ENCODE assay signal across 1 cellular context in the genomic region with DNA sequence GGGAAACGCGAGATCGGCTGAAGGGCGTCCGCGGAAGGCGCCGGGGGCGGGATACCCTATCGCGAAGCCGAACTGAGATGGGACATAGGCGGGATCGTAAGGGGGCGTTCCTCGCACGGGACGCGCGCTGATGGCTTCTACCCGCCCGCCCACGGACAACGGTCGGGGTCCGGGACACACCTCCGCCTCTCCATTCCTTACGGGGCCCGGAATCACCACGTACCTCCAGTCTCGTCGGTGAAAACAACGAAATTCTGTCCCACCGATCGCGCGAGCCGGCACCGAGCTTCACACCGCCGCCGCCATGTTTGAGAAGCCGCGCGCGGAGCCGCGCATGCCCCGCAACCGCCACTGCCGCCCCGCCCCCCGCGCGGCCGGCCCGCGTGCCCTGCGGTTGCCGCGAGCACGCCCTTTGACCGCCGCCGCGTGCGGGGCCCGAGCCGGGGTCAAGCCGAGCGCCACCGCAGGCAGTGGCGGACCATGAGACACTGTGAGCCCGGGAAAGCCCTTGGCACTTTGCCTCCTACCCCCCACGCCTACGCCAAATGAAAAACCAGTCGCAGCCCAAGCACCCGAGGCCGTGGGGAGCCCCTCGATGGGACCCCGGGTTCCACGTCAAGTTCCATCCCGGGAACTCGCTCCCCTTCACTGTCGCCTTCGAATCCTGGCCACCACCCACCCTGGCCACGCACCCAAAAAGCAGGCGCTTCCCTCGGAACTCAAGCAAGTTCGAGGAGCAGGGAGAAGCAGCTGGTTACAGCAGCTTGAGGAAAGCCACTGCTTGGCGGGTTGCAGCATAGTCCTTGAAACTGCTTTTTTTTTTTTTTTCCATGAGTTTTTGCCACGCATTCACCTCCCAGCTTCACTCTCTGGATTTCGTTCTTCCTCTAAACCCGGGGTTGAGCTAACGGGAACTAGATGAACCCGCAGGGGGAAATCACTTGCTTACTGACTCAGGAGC.
TF ChIP-seq lines count a peak whose summit lies in the region.

TSS of gene SCML2 (minus strand) at position 320 of the 961 bp plus-strand sequence. CDS start 20,617 bp downstream, outside the sequence.

TF ChIP-seq in K562, 482 proteins besides CTCF, POLR2A, EP300 and RAD21 (continued from another document and continues in another):
- TF ChIP-seq POLR2AphosphoS5 (IDR thresholded peaks at IDR 0.05; ENCODE audit: control insufficient read depth, insufficient read depth, low read depth, low read length), result no peak
- no peak for TF ChIP-seq ARID4B (CRISPR knock-in tag; IDR thresholded peaks at IDR 0.05)
- TF ChIP-seq KDM5B (IDR thresholded peaks at IDR 0.05; ENCODE audit: insufficient replicate concordance, low read depth, low read length), result peak; percentile 71
- 0 out of 2 replicates have a peak, but pooled peaks have one; percentile 23 for TF ChIP-seq SOX6 (IDR thresholded peaks at IDR 0.05)
- no peak for TF ChIP-seq MTF1 (CRISPR knock-in tag; IDR thresholded peaks at IDR 0.05; ENCODE audit: borderline replicate concordance)
- TF ChIP-seq HEY1 (CRISPR knock-in tag; IDR thresholded peaks at IDR 0.05; ENCODE audit: borderline replicate concordance), result no peak
- TF ChIP-seq THAP7 (CRISPR knock-in tag; IDR thresholded peaks at IDR 0.05), result no peak
- TF ChIP-seq TRIM28 (IDR thresholded peaks at IDR 0.05), result no peak
- TF ChIP-seq, protein P1, sequence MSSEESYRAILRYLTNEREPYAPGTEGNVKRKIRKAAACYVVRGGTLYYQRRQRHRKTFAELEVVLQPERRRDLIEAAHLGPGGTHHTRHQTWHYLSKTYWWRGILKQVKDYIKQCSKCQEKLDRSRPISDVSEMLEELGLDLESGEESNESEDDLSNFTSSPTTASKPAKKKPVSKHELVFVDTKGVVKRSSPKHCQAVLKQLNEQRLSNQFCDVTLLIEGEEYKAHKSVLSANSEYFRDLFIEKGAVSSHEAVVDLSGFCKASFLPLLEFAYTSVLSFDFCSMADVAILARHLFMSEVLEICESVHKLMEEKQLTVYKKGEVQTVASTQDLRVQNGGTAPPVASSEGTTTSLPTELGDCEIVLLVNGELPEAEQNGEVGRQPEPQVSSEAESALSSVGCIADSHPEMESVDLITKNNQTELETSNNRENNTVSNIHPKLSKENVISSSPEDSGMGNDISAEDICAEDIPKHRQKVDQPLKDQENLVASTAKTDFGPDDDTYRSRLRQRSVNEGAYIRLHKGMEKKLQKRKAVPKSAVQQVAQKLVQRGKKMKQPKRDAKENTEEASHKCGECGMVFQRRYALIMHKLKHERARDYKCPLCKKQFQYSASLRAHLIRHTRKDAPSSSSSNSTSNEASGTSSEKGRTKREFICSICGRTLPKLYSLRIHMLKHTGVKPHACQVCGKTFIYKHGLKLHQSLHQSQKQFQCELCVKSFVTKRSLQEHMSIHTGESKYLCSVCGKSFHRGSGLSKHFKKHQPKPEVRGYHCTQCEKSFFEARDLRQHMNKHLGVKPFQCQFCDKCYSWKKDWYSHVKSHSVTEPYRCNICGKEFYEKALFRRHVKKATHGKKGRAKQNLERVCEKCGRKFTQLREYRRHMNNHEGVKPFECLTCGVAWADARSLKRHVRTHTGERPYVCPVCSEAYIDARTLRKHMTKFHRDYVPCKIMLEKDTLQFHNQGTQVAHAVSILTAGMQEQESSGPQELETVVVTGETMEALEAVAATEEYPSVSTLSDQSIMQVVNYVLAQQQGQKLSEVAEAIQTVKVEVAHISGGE (CRISPR knock-in tag; IDR thresholded peaks at IDR 0.05), result no peak
- no peak for TF ChIP-seq EZH2 (IDR thresholded peaks at IDR 0.05; ENCODE audit: borderline replicate concordance, low read depth, low read length)
- TF ChIP-seq ATF1 (CRISPR knock-in tag; IDR thresholded peaks at IDR 0.05), result no peak
- TF ChIP-seq ATF1 (tag; IDR thresholded peaks at IDR 0.05), result no peak
- TF ChIP-seq HCFC1 (IDR thresholded peaks at IDR 0.05; ENCODE audit: low read depth, low read length), result peak; percentile 17; the same call in 1 of the 2 replicates
- TF ChIP-seq HMG20A (CRISPR knock-in tag; conservative IDR thresholded peaks at IDR 0.05), result no peak
- TF ChIP-seq E2F3 (CRISPR knock-in tag; IDR thresholded peaks at IDR 0.05), result no peak
- peak; percentile 93 for TF ChIP-seq HMGN3 (IDR thresholded peaks at IDR 0.05; ENCODE audit: borderline replicate concordance, extremely low read depth, insufficient read length, low read depth, low read length)
- peak; percentile 90; the same call in 1 of the 2 replicates for TF ChIP-seq ESRRA (IDR thresholded peaks at IDR 0.05; ENCODE audit: borderline replicate concordance, low read depth)
- TF ChIP-seq, protein P2, sequence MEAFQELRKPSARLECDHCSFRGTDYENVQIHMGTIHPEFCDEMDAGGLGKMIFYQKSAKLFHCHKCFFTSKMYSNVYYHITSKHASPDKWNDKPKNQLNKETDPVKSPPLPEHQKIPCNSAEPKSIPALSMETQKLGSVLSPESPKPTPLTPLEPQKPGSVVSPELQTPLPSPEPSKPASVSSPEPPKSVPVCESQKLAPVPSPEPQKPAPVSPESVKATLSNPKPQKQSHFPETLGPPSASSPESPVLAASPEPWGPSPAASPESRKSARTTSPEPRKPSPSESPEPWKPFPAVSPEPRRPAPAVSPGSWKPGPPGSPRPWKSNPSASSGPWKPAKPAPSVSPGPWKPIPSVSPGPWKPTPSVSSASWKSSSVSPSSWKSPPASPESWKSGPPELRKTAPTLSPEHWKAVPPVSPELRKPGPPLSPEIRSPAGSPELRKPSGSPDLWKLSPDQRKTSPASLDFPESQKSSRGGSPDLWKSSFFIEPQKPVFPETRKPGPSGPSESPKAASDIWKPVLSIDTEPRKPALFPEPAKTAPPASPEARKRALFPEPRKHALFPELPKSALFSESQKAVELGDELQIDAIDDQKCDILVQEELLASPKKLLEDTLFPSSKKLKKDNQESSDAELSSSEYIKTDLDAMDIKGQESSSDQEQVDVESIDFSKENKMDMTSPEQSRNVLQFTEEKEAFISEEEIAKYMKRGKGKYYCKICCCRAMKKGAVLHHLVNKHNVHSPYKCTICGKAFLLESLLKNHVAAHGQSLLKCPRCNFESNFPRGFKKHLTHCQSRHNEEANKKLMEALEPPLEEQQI (IDR thresholded peaks at IDR 0.05), result no peak
- no peak for TF ChIP-seq MYBL2 (IDR thresholded peaks at IDR 0.05; ENCODE audit: low read depth)
- TF ChIP-seq MYBL2 (CRISPR knock-in tag; IDR thresholded peaks at IDR 0.05; ENCODE audit: borderline replicate concordance), result no peak
- no peak for TF ChIP-seq ESRRB (CRISPR knock-in tag; IDR thresholded peaks at IDR 0.05; ENCODE audit: borderline replicate concordance)
- TF ChIP-seq NFYB (IDR thresholded peaks at IDR 0.05; ENCODE audit: extremely low read depth, insufficient read length), result no peak
- no peak for TF ChIP-seq STAT5B (CRISPR knock-in tag; IDR thresholded peaks at IDR 0.05)
- no peak for TF ChIP-seq ERF (CRISPR knock-in tag; IDR thresholded peaks at IDR 0.05)
- no peak for TF ChIP-seq AFF1 (IDR thresholded peaks at IDR 0.05; ENCODE audit: low read depth in 1 of 2, partially characterized antibody in 2 of 2)
- TF ChIP-seq, protein P3, sequence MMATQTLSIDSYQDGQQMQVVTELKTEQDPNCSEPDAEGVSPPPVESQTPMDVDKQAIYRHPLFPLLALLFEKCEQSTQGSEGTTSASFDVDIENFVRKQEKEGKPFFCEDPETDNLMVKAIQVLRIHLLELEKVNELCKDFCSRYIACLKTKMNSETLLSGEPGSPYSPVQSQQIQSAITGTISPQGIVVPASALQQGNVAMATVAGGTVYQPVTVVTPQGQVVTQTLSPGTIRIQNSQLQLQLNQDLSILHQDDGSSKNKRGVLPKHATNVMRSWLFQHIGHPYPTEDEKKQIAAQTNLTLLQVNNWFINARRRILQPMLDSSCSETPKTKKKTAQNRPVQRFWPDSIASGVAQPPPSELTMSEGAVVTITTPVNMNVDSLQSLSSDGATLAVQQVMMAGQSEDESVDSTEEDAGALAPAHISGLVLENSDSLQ (IDR thresholded peaks at IDR 0.05), result no peak
- TF ChIP-seq ZFPM2 (CRISPR knock-in tag; IDR thresholded peaks at IDR 0.05), result no peak
- TF ChIP-seq KDM1A (IDR thresholded peaks at IDR 0.05), result no peak
- TF ChIP-seq RFX1 (IDR thresholded peaks at IDR 0.05), result no peak
- TF ChIP-seq, protein P4, sequence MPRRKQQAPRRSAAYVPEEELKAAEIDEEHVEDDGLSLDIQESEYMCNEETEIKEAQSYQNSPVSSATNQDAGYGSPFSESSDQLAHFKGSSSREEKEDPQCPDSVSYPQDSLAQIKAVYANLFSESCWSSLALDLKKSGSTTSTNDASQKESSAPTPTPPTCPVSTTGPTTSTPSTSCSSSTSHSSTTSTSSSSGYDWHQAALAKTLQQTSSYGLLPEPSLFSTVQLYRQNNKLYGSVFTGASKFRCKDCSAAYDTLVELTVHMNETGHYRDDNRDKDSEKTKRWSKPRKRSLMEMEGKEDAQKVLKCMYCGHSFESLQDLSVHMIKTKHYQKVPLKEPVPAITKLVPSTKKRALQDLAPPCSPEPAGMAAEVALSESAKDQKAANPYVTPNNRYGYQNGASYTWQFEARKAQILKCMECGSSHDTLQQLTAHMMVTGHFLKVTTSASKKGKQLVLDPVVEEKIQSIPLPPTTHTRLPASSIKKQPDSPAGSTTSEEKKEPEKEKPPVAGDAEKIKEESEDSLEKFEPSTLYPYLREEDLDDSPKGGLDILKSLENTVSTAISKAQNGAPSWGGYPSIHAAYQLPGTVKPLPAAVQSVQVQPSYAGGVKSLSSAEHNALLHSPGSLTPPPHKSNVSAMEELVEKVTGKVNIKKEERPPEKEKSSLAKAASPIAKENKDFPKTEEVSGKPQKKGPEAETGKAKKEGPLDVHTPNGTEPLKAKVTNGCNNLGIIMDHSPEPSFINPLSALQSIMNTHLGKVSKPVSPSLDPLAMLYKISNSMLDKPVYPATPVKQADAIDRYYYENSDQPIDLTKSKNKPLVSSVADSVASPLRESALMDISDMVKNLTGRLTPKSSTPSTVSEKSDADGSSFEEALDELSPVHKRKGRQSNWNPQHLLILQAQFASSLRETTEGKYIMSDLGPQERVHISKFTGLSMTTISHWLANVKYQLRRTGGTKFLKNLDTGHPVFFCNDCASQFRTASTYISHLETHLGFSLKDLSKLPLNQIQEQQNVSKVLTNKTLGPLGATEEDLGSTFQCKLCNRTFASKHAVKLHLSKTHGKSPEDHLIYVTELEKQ (CRISPR knock-in tag; IDR thresholded peaks at IDR 0.05), result no peak
